In genomic region chr1:160637821-160638539, GRCh38 we compare ENCODE assay signal across 9 cellular contexts. TPM values are rescaled to one million over a fixed set of nuclear protein-coding genes. Genes with fewer than 3 reads are reported as not detected.
A peak's percentile ranks its signal among the peaks of the same experiment; 100 is the strongest.
DNase-seq lines count a peak whose midpoint lies in the region; ATAC-seq and TF ChIP-seq lines count a peak whose summit lies in the region.
"Had no signal": no experiment of that assay in that cellular context is flagged by ENCODE, and none has a peak within 500 bp of the region (broad histone marks: within the 10 kb centered on the region; RNA-seq: fewer than 3 reads in every experiment).

No MANE protein-coding gene starts in this region.

- POLR2A ChIA-PET in Caco-2 (lab: Charles Lee): no interaction called here
- POLR2A ChIA-PET in WTC11 (lab: Charles Lee): no interaction called here
- POLR2A ChIA-PET in PC-9 (lab: Charles Lee; ENCODE audit: unreplicated experiment): no interaction called here

- no peaks in the 10 kb centered on the region for H3K36me3 ChIP-seq in Caco-2 (ENCODE audit: control insufficient read depth, insufficient read depth, low read length)
- H3K36me3 ChIP-seq in PC-9 (ENCODE audit: low read depth): no peaks in the 10 kb centered on the region
- no peaks in the 10 kb centered on the region for H3K36me3 ChIP-seq in adrenal gland (replicated peaks in 1 of 2)

- DNase-seq in Caco-2 (peak in 1 of 2 experiments; percentile 24), WTC11 (ENCODE audit: low spot score) (no peak), kidney tubule cell (ENCODE audit: low spot score) (peak; percentile 6), dedifferentiated amniotic fluid mesenchymal stem cell (ENCODE audit: extremely low spot score) (no peak), PC-9 (no peak), adrenal gland (no peak)
- DNase-seq: NCI-H1436 had no signal

- H3K4me3 ChIP-seq in Caco-2 (ENCODE audit: low read depth, low read length): no peak overlapping the region
- H3K4me3 ChIP-seq in PC-9: no peak overlapping the region
- H3K4me3 ChIP-seq in adrenal gland: no peak overlapping the region

- H2AFZ ChIP-seq in PC-9: no peak overlapping the region

- no peaks in the 10 kb centered on the region for H4K20me1 ChIP-seq in PC-9 (ENCODE audit: insufficient read depth)

- H3K36me3 Mint-ChIP-seq in Caco-2 (ENCODE audit: insufficient read depth, unreplicated experiment) (no peaks in the 10 kb centered on the region), WTC11 (no peaks in the 10 kb centered on the region)

- TF ChIP-seq POLR2A in adrenal gland (IDR thresholded peaks at IDR 0.05): no peak

- peak overlapping the region; percentile 27 for H3K4me3 Mint-ChIP-seq in Caco-2 (ENCODE audit: unreplicated experiment)
- H3K4me3 Mint-ChIP-seq in WTC11: no peak overlapping the region

- H3K9me3 Mint-ChIP-seq in Caco-2 (ENCODE audit: unreplicated experiment) (no peaks in the 10 kb centered on the region), WTC11 (no peaks in the 10 kb centered on the region)

- H3K9me3 ChIP-seq in Caco-2 (no peaks in the 10 kb centered on the region), PC-9 (ENCODE audit: insufficient read depth, low read depth) (no peaks in the 10 kb centered on the region), adrenal gland (replicated peaks in 1 of 3) (no peaks in the 10 kb centered on the region)

- peaks cover 38% of the 10 kb centered on the region for H3K4me1 Mint-ChIP-seq in Caco-2 (ENCODE audit: low read depth, unreplicated experiment)
- H3K4me1 Mint-ChIP-seq in WTC11: peaks cover 23% of the 10 kb centered on the region

- WGBS in adrenal gland, 4 donors: 54 to 60% (median 58%) methylated on average over 5 of the region's 5 CpGs

- H3K27ac ChIP-seq in PC-9: no peak overlapping the region
- no peak overlapping the region for H3K27ac ChIP-seq in adrenal gland

- no peak overlapping the region for H3K4me2 ChIP-seq in PC-9

- H3K4me1 ChIP-seq in Caco-2 (peaks cover 45% of the 10 kb centered on the region), PC-9 (replicated peaks; ENCODE audit: insufficient read depth) (no peaks in the 10 kb centered on the region), adrenal gland (replicated peaks in 1 of 2) (no peaks in the 10 kb centered on the region)

- no peaks in the 10 kb centered on the region for H3K79me2 ChIP-seq in PC-9 (ENCODE audit: low read depth)

- no peak for TF ChIP-seq CTCF in Caco-2 (IDR thresholded peaks at IDR 0.05; ENCODE audit: insufficient read depth in 1 of 2, low read depth in 1 of 2, low read length in 1 of 2, severe bottlenecking in 1 of 2, unreplicated experiment in 1 of 2)
- no peak for TF ChIP-seq CTCF in WTC11 (IDR thresholded peaks at IDR 0.05)
- TF ChIP-seq CTCF in PC-9 (conservative IDR thresholded peaks at IDR 0.05): no peak
- TF ChIP-seq CTCF in adrenal gland (IDR thresholded peaks at IDR 0.05): no peak

- ATAC-seq in GM19351 (IDR thresholded peaks at IDR 0.05; ENCODE audit: unreplicated experiment): peak; percentile 59
- peak; percentile 48 for ATAC-seq in WTC11
- ATAC-seq in HG02973 (IDR thresholded peaks at IDR 0.05; ENCODE audit: unreplicated experiment): no peak

- H3K9me2 ChIP-seq in PC-9 (ENCODE audit: insufficient read depth): no peaks in the 10 kb centered on the region

- intact Hi-C loops in Caco-2 (cut with micrococcal nuclease; ENCODE audit: unreplicated experiment) (loop anchor here (1.0 kb wide), 1 partner anchor 20 kb away; no protein-coding TSS in a partner anchor), PC-9 (cut with micrococcal nuclease; ENCODE audit: unreplicated experiment) (no loop called here), adrenal gland (cut with DNase I) (no loop called here)

- no peaks in the 10 kb centered on the region for H3F3A ChIP-seq in PC-9 (ENCODE audit: insufficient read depth, low read depth)

- CTCF ChIA-PET in Caco-2 (lab: Charles Lee): no interaction called here
- CTCF ChIA-PET in WTC11 (lab: Charles Lee): interaction anchor here (0.5 to 0.9 kb wide), 2 partner anchors 34 to 389 kb away, joined by 3 to 4 read pairs; no protein-coding TSS in a partner anchor
- CTCF ChIA-PET in PC-9 (lab: Charles Lee): no interaction called here

- H3K27me3 Mint-ChIP-seq in Caco-2 (ENCODE audit: insufficient read depth, unreplicated experiment): no peaks in the 10 kb centered on the region
- peaks cover 19% of the 10 kb centered on the region for H3K27me3 Mint-ChIP-seq in WTC11 (ENCODE audit: low read depth)

- BruUV-seq in Caco-2 (replicated peaks; lab: Mats Ljungman, UMichigan) (no TSS peak), PC-9 (replicated peaks; lab: Mats Ljungman, UMichigan) (no TSS peak)

- H3K27me3 ChIP-seq in Caco-2 (replicated peaks; ENCODE audit: control insufficient read depth, insufficient read depth, low read length): no peaks in the 10 kb centered on the region
- H3K27me3 ChIP-seq in PC-9 (ENCODE audit: insufficient read depth, low read depth): peaks cover 56% of the 10 kb centered on the region
- H3K27me3 ChIP-seq in adrenal gland: no peaks in the 10 kb centered on the region

- H3K27ac Mint-ChIP-seq in Caco-2 (ENCODE audit: unreplicated experiment) (peak overlapping the region; percentile 64), WTC11 (peak overlapping the region; percentile 7; the same call in 1 of the 2 replicates)

TF ChIP-seq in WTC11, 78 proteins besides CTCF, POLR2A, EP300 and RAD21 (continues in another document):
- TF ChIP-seq KAT7 (CRISPR knock-in tag; IDR thresholded peaks at IDR 0.05; ENCODE audit: borderline replicate concordance): no peak
- TF ChIP-seq ZNF121 (CRISPR knock-in tag; IDR thresholded peaks at IDR 0.05): no peak
- TF ChIP-seq EMX1 (CRISPR knock-in tag; IDR thresholded peaks at IDR 0.05): no peak
- TF ChIP-seq E2F4 (CRISPR knock-in tag; IDR thresholded peaks at IDR 0.05; ENCODE audit: borderline replicate concordance, low read depth): no peak
- no peak for TF ChIP-seq TEAD4 (CRISPR knock-in tag; IDR thresholded peaks at IDR 0.05)
- TF ChIP-seq JUN (CRISPR knock-in tag; IDR thresholded peaks at IDR 0.05): no peak
- TF ChIP-seq ZBTB21 (CRISPR knock-in tag; IDR thresholded peaks at IDR 0.05; ENCODE audit: borderline replicate concordance): no peak
- no peak for TF ChIP-seq ZMAT4 (CRISPR knock-in tag; IDR thresholded peaks at IDR 0.05)
- TF ChIP-seq USF2 (CRISPR knock-in tag; IDR thresholded peaks at IDR 0.05): no peak
- no peak for TF ChIP-seq NFE2L1 (CRISPR knock-in tag; IDR thresholded peaks at IDR 0.05)
- TF ChIP-seq CDX4 (CRISPR knock-in tag; IDR thresholded peaks at IDR 0.05; ENCODE audit: borderline replicate concordance): no peak
- TF ChIP-seq E2F5 (CRISPR knock-in tag; IDR thresholded peaks at IDR 0.05): no peak
- TF ChIP-seq MXD4 (CRISPR knock-in tag; IDR thresholded peaks at IDR 0.05; ENCODE audit: borderline replicate concordance): no peak

RNA-seq across cellular contexts. Expression of gene SLAMF1, which starts 8.9 kb away (rescaled TPM):
- total RNA-seq in Caco-2 (2022) (not detected in 2 replicates), WTC11 (2021) (0.11 to 0.15 TPM (median 0.11 TPM) in 3 replicates), PC-9 (2021) (not detected in 2 replicates), adrenal gland (1 to 10 TPM in 2 of 8 donors, under 1 TPM in 5, not detected in 1; 0.14 to 1.6 (median 0.42) TPM)
- under 1 TPM; 0.07 to 0.16 (median 0.10) TPM for polyA plus RNA-seq in adrenal gland

RNA-seq across cellular contexts. Expression of gene CD84, which starts 58.7 kb away (rescaled TPM):
- total RNA-seq in Caco-2 (2022) (not detected in 2 replicates), WTC11 (2021) (0.02 to 0.30 TPM (median 0.17 TPM) in 3 replicates), PC-9 (2021) (not detected in 2 replicates), adrenal gland (10 to 100 TPM in 7 of 8 donors, 1 to 10 TPM in 1; 5.4 to 29.9 (median 14.8) TPM)
- polyA plus RNA-seq in adrenal gland: 1 to 10 TPM; 1.0 to 4.0 (median 3.2) TPM
